Comparison of ENCODE assay signal across 8 cellular contexts in the genomic region with DNA sequence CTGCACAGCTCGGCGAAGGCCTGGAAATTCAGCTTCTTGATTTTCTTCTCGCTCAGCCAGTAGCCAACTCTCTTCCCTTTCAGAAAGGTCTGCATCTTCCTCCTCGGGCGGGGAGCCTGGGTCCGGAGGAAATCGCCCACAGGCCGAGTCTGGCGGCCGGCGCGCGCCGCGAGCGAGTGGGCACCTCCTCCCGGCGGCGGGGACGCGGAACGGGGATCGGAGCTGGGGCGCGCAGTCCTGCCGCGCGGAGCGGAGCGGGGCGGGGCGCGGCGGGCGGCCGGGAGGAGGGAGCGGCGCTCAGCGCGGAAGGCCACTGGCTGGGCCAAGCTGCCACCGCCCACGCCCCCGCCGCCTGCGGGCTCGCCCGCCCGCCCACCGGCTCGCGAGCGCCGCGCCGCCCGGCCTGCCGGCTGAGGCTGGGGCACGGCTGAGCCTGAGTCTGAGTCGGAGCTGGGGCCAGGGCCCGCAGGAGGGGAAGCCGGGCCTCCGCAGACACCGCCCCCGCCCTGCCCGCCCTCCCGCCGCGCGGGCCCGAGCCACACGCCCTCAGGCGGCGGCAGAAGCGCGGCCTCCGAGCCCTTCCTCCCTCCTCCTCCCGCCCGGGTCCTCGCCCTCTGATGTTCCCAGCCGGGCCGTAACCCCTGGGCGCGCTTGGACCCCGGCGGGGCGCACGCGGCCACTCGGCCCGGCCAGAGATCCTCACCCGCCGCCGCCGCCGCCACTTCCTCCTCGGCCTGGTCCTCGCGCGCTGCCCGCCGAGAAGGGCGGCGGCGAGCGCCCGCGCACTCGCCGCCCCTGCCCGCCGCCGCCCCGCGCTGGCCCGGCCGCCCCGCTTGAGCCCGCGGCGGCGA. TPM values are rescaled to one million over a fixed set of nuclear protein-coding genes. Genes with fewer than 3 reads are reported as not detected.
DNase-seq lines count a peak whose midpoint lies in the region; ATAC-seq and TF ChIP-seq lines count a peak whose summit lies in the region.

No MANE protein-coding gene starts in this region.

- no peak overlapping the region for H4K91ac ChIP-seq in neuronal stem cell (ENCODE audit: low read depth, low read length, poor library complexity)

- no peak overlapping the region for H2BK15ac ChIP-seq in neuronal stem cell (ENCODE audit: low read length)

- peak overlapping the region; percentile 95 for H3K18ac ChIP-seq in neuronal stem cell (ENCODE audit: low read length)

- peak; percentile 96 for DNase-seq in Daoy (ENCODE audit: low read depth)
- DNase-seq in GM23248: peak; percentile 93
- DNase-seq in Kasumi-1 (lab: John Stamatoyannopoulos, UW): peak; percentile 72
- DNase-seq in SHP77 (lab: John Stamatoyannopoulos, UW): peak; percentile 73 to 82
- DNase-seq in activated gamma-delta T cell (lab: John Stamatoyannopoulos, UW): peak; percentile 83
- peak in 1 of 2 donors; percentile 60 for DNase-seq in foreskin keratinocyte
- peak; percentile 79 for DNase-seq in neuronal stem cell (ENCODE audit: low spot score)

- H3K14ac ChIP-seq in neuronal stem cell (ENCODE audit: low read length): no peak overlapping the region

- peak overlapping the region; percentile 8 for H2AK5ac ChIP-seq in neuronal stem cell (ENCODE audit: low read depth, low read length)

- 1 to 3% methylated on average over 18 to 94 of the region's 121 CpGs for WGBS in GM23248 (ENCODE audit: low coverage in 1 of 2, low lambda C conversion rate in 2 of 2, missing lambda C conversion rate in 2 of 2), 2 experiments
- WGBS in neuronal stem cell (ENCODE audit: extremely low coverage in 2 of 2, insufficient read length in 2 of 2, insufficient replicate concordance in 1 of 2), 2 donors: no CpG with 5 or more reads among the region's 121 CpGs

- peak; percentile 80 for ATAC-seq in foreskin keratinocyte

- H2AFZ ChIP-seq in GM23248 (peak overlapping the region; percentile 75), neuronal stem cell (ENCODE audit: low read length) (peak overlapping the region; percentile 95)

- H3K27ac ChIP-seq in GM23248 (peak overlapping the region; percentile 68), foreskin keratinocyte (peak overlapping the region; percentile 65), neuronal stem cell (replicated peaks; ENCODE audit: low read length) (peak overlapping the region; percentile 84), subcutaneous abdominal adipose tissue (ENCODE audit: low read depth, low read length) (peak overlapping the region; percentile 89)

- H3K27me3 ChIP-seq in GM23248 (replicated peaks; ENCODE audit: insufficient read depth): no peaks in the 10 kb centered on the region
- no peaks in the 10 kb centered on the region for H3K27me3 ChIP-seq in foreskin keratinocyte
- peaks cover 0 to 14% (median 0%) of the 10 kb centered on the region in 3 experiments for H3K27me3 ChIP-seq in neuronal stem cell (ENCODE audit: control insufficient read depth in 3 of 3, insufficient read depth in 3 of 3, low read depth in 1 of 3, low read length in 3 of 3)
- H3K27me3 ChIP-seq in subcutaneous abdominal adipose tissue (ENCODE audit: control insufficient read depth in 5 of 5, insufficient read depth in 4 of 5, low read length in 5 of 5): no peaks in the 10 kb centered on the region

- H3K9me3 ChIP-seq in GM23248 (ENCODE audit: low read depth) (no peaks in the 10 kb centered on the region), neuronal stem cell (replicated peaks in 1 of 2; ENCODE audit: control insufficient read depth in 2 of 2, insufficient read depth in 1 of 2, low read depth in 1 of 2, low read length in 2 of 2) (no peaks in the 10 kb centered on the region), subcutaneous abdominal adipose tissue (ENCODE audit: control insufficient read depth in 5 of 5, low read length in 5 of 5) (no peaks in the 10 kb centered on the region)

- H3K4me2 ChIP-seq in GM23248 (ENCODE audit: unreplicated experiment): peak overlapping the region; percentile 73
- peak overlapping the region; percentile 94 for H3K4me2 ChIP-seq in neuronal stem cell (ENCODE audit: insufficient read depth, low read length, poor library complexity, severe bottlenecking)

- in situ Hi-C loops in GM23248 (cut with MboI): loop anchor here (10.0 kb wide), 1 partner anchor 140 kb away; no protein-coding TSS in a partner anchor

- H3K9me2 ChIP-seq in GM23248 (ENCODE audit: insufficient read depth): no peaks in the 10 kb centered on the region

- H3K9ac ChIP-seq in GM23248 (peak overlapping the region; percentile 87), neuronal stem cell (ENCODE audit: low read depth, low read length, poor library complexity) (peak overlapping the region; percentile 89), subcutaneous abdominal adipose tissue (ENCODE audit: low read length in 5 of 5) (peak overlapping the region in 4 of 5 donors; percentile 71 to 92 (median 76))

- peak overlapping the region; percentile 88 for H2BK5ac ChIP-seq in neuronal stem cell (ENCODE audit: low read length)

- no peak overlapping the region for H2BK12ac ChIP-seq in neuronal stem cell (ENCODE audit: low read length)

- no peak overlapping the region for H2BK120ac ChIP-seq in neuronal stem cell (ENCODE audit: low read depth, low read length)

- no peak overlapping the region for H3K23ac ChIP-seq in neuronal stem cell (ENCODE audit: low read depth, low read length, poor library complexity)

- H3K79me2 ChIP-seq in GM23248 (ENCODE audit: insufficient read depth): peaks cover 24% of the 10 kb centered on the region

- H3K4ac ChIP-seq in neuronal stem cell (ENCODE audit: low read length): no peak overlapping the region

- TF ChIP-seq CTCF in foreskin keratinocyte (conservative IDR thresholded peaks at IDR 0.05): no peak

- H3K4me1 ChIP-seq in GM23248 (ENCODE audit: insufficient read depth) (peaks cover 14% of the 10 kb centered on the region), foreskin keratinocyte (peaks cover 6% of the 10 kb centered on the region), neuronal stem cell (ENCODE audit: control insufficient read depth in 2 of 2, insufficient read depth in 1 of 2, low read depth in 1 of 2, low read length in 2 of 2) (peaks cover 15 to 17% of the 10 kb centered on the region in 2 donors), subcutaneous abdominal adipose tissue (ENCODE audit: control insufficient read depth in 5 of 5, insufficient read depth in 5 of 5, low read length in 5 of 5) (peaks cover 7 to 49% (median 48%) of the 10 kb centered on the region in 5 donors)

- peaks cover 13% of the 10 kb centered on the region for H3F3A ChIP-seq in GM23248 (ENCODE audit: insufficient read depth)

- H3K36me3 ChIP-seq in GM23248 (ENCODE audit: low read depth) (no peaks in the 10 kb centered on the region), neuronal stem cell (replicated peaks in 1 of 2; ENCODE audit: control insufficient read depth in 2 of 2, insufficient read depth in 2 of 2, low read length in 2 of 2) (no peaks in the 10 kb centered on the region), subcutaneous abdominal adipose tissue (ENCODE audit: control insufficient read depth in 5 of 5, insufficient read depth in 5 of 5, low read length in 5 of 5) (no peaks in the 10 kb centered on the region)

- no peaks in the 10 kb centered on the region for H4K20me1 ChIP-seq in GM23248 (ENCODE audit: insufficient read depth)

- H3K79me1 ChIP-seq in neuronal stem cell (ENCODE audit: low read depth, low read length): no peaks in the 10 kb centered on the region

- H4K8ac ChIP-seq in neuronal stem cell (ENCODE audit: low read depth, low read length): no peak overlapping the region

- H3K4me3 ChIP-seq in GM23248 (peak overlapping the region; percentile 84), neuronal stem cell (ENCODE audit: low read length in 2 of 2) (peak overlapping the region; percentile 71 to 95), subcutaneous abdominal adipose tissue (ENCODE audit: low read depth in 1 of 5, low read length in 5 of 5) (peak overlapping the region; percentile 25 to 85 (median 80))

RNA-seq across cellular contexts. Expression of a gene that starts 0.4 kb away (rescaled TPM):
- 14.2 and 24.7 TPM in 2 replicates for total RNA-seq in Daoy (2014; rRNA removed; shearing (Covaris generic))
- total RNA-seq in GM23248 (2014; rRNA removed; shearing (Covaris generic)): 33.3 and 35.0 TPM in 2 replicates
- polyA plus RNA-seq in GM23248 (2016; fragmentation: Nextera tagmentation; extraction: Ambion mirVana): 18.7 and 19.4 TPM in 2 replicates
- 77.9 and 94.3 TPM in 2 replicates for total RNA-seq in foreskin keratinocyte
- polyA plus RNA-seq in foreskin keratinocyte: 55.4 and 75.3 TPM in 2 replicates
- 22.2 TPM for polyA plus RNA-seq in neuronal stem cell (2013, experiment 1 of 2)
- 24.0 TPM for polyA plus RNA-seq in neuronal stem cell (2013, experiment 2 of 2)
